7 cellular contexts compared by ENCODE assay signal in genomic region chrX:154366666-154367055, GRCh38. TPM values are rescaled to one million over a fixed set of nuclear protein-coding genes. Genes with fewer than 3 reads are reported as not detected.
DNase-seq lines count a peak whose midpoint lies in the region; ATAC-seq and TF ChIP-seq lines count a peak whose summit lies in the region.
"Had no signal": no experiment of that assay in that cellular context is flagged by ENCODE, and none has a peak within 500 bp of the region (broad histone marks: within the 10 kb centered on the region; RNA-seq: fewer than 3 reads in every experiment).

No MANE protein-coding gene starts in this region.

- CTCF ChIA-PET in activated B cell treated with CpG ODN at 0.5 μM for 24 hours (lab: Charles Lee), result no interaction called here

- intact Hi-C loops in activated B cell treated with CpG ODN at 0.5 μM for 24 hours (cut with micrococcal nuclease), result no loop called here

- H3K4me1 ChIP-seq in right atrium auricular region (peaks cover 0 to 27% of the 10 kb centered on the region in 2 donors), suprapubic skin (peaks cover 31% of the 10 kb centered on the region)

- H3K9me3 Mint-ChIP-seq in activated B cell treated with CpG ODN at 0.5 μM for 24 hours, result no peaks in the 10 kb centered on the region

- no peak overlapping the region for H3K4me3 Mint-ChIP-seq in activated B cell treated with CpG ODN at 0.5 μM for 24 hours

- POLR2A ChIA-PET in activated B cell treated with CpG ODN at 0.5 μM for 24 hours (lab: Charles Lee), result interaction anchor here (5.2 kb wide), 1 partner anchor 17 kb away, joined by 56 read pairs; no protein-coding TSS in a partner anchor

- peak overlapping the region; percentile 84 to 96 for H3K27ac ChIP-seq in right atrium auricular region
- H3K27ac ChIP-seq in suprapubic skin, result peak overlapping the region; percentile 90

- WGBS in suprapubic skin, result 83% methylated on average over 9 of the region's 11 CpGs

- H3K36me3 ChIP-seq in right atrium auricular region, result peaks cover 83% of the 10 kb centered on the region
- peaks cover 53% of the 10 kb centered on the region for H3K36me3 ChIP-seq in suprapubic skin

- H3K27me3 Mint-ChIP-seq in activated B cell treated with CpG ODN at 0.5 μM for 24 hours, result no peaks in the 10 kb centered on the region

- H3K9me3 ChIP-seq in right atrium auricular region, result no peaks in the 10 kb centered on the region
- H3K9me3 ChIP-seq in suprapubic skin, result no peaks in the 10 kb centered on the region

- no peaks in the 10 kb centered on the region for H3K27me3 ChIP-seq in right atrium auricular region
- H3K27me3 ChIP-seq in suprapubic skin, result no peaks in the 10 kb centered on the region

- peaks cover 12% of the 10 kb centered on the region for H3K4me1 Mint-ChIP-seq in activated B cell treated with CpG ODN at 0.5 μM for 24 hours
- H3K4me1 Mint-ChIP-seq: nephron had no signal

- TF ChIP-seq EP300 in suprapubic skin (IDR thresholded peaks at IDR 0.05), result no peak

- peaks cover 35% of the 10 kb centered on the region for H3K36me3 Mint-ChIP-seq in activated B cell treated with CpG ODN at 0.5 μM for 24 hours (ENCODE audit: low read depth)

- TF ChIP-seq CTCF in activated B cell treated with CpG ODN at 0.5 μM for 24 hours (IDR thresholded peaks at IDR 0.05) (no peak), right atrium auricular region (IDR thresholded peaks at IDR 0.05) (no peak), suprapubic skin (IDR thresholded peaks at IDR 0.05) (no peak)

- no peak for TF ChIP-seq POLR2A in suprapubic skin (IDR thresholded peaks at IDR 0.05)

- no peak for ATAC-seq in activated B cell treated with CpG ODN at 0.5 μM for 24 hours (ENCODE audit: low read depth)
- no peak for ATAC-seq in GM21529 (IDR thresholded peaks at IDR 0.05; ENCODE audit: unreplicated experiment)
- ATAC-seq in HG03432 (IDR thresholded peaks at IDR 0.05; ENCODE audit: unreplicated experiment), result no peak

- peak overlapping the region; percentile 12 for H3K27ac Mint-ChIP-seq in activated B cell treated with CpG ODN at 0.5 μM for 24 hours
- H3K27ac Mint-ChIP-seq: nephron had no signal

- no peak for DNase-seq in activated B cell treated with CpG ODN at 0.5 μM for 24 hours
- DNase-seq in right atrium auricular region (ENCODE audit: low spot score), result no peak
- no peak for DNase-seq in suprapubic skin (ENCODE audit: low spot score in 2 of 2)
- DNase-seq: HCEC 1CT had no signal

- H3K4me3 ChIP-seq in right atrium auricular region, result no peak overlapping the region
- peak overlapping the region; percentile 5 for H3K4me3 ChIP-seq in suprapubic skin

RNA-seq across cellular contexts. Expression of gene FLNA, which starts 7.8 kb away (rescaled TPM):
- 605 and 679 TPM in 2 replicates for total RNA-seq in activated B cell treated with CpG ODN at 0.5 μM for 24 hours
- 100 to 1,000 TPM; 263 to 419 TPM for total RNA-seq in right atrium auricular region
- 100 to 1,000 TPM; 374 to 402 (median 386) TPM for total RNA-seq in suprapubic skin

RNA-seq across cellular contexts. Expression of gene EMD, which starts 12.4 kb away (rescaled TPM):
- total RNA-seq in activated B cell treated with CpG ODN at 0.5 μM for 24 hours (68.4 and 70.2 TPM in 2 replicates), right atrium auricular region (10 to 100 TPM; 41.5 to 47.0 TPM), suprapubic skin (10 to 100 TPM; 34.4 to 57.0 (median 53.0) TPM)

RNA-seq across cellular contexts. Expression of gene RPL10, which starts 31.5 kb away (rescaled TPM):
- total RNA-seq in activated B cell treated with CpG ODN at 0.5 μM for 24 hours, result 5,113 and 5,534 TPM in 2 replicates
- 1,000 to 10,000 TPM; 1,667 to 4,587 TPM for total RNA-seq in right atrium auricular region
- total RNA-seq in suprapubic skin, result 1,000 to 10,000 TPM; 3,684 to 7,390 (median 6,600) TPM

RNA-seq across cellular contexts. Expression of gene DNASE1L1, which starts 42.4 kb away (rescaled TPM):
- total RNA-seq in activated B cell treated with CpG ODN at 0.5 μM for 24 hours (15.3 and 15.8 TPM in 2 replicates), right atrium auricular region (10 to 100 TPM; 74.4 to 84.0 TPM), suprapubic skin (10 to 100 TPM; 14.6 to 30.7 (median 21.2) TPM)

RNA-seq across cellular contexts. Expression of gene TAFAZZIN, which starts 44.7 kb away (rescaled TPM):
- total RNA-seq in activated B cell treated with CpG ODN at 0.5 μM for 24 hours (50.5 and 66.1 TPM in 2 replicates), right atrium auricular region (10 to 100 TPM; 24.8 to 28.9 TPM), suprapubic skin (100 to 1,000 TPM in 1 of 4 donors, 10 to 100 TPM in 3; 37.7 to 122 (median 47.8) TPM)
